Comparison of ENCODE assay signal across 25 cellular contexts in the genomic region with DNA sequence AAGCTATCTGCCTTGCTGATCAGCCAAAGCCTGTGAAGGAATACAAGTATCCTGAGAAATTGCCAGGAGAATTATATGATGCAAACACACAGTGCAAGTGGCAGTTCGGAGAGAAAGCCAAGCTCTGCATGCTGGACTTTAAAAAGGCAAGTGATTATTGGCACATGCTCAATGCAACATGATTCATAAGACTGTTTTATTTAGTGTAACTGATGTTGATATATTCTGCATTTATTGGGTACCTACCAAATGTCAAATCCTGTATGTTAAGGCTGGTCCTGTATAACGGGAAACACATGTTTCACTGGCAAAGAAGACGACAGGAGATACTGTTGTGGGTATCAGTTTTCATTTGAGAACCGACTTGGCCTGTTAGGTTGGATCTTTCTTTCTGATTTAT.
DNase-seq lines count a peak whose midpoint lies in the region; TF ChIP-seq lines count a peak whose summit lies in the region.
"Had no signal": no experiment of that assay in that cellular context is flagged by ENCODE, and none has a peak within 500 bp of the region (broad histone marks: within the 10 kb centered on the region; RNA-seq: fewer than 3 reads in every experiment).

No MANE protein-coding gene starts in this region.

- 56% methylated on average over 4 of the region's 4 CpGs for WGBS in hepatocyte (ENCODE audit: low lambda C conversion rate, missing lambda C conversion rate)

- H3K36me3 ChIP-seq in hepatocyte (replicated peaks; ENCODE audit: insufficient read depth, low read depth) (no peaks in the 10 kb centered on the region), WERI-Rb-1 (no peaks in the 10 kb centered on the region)
- H3K36me3 ChIP-seq: adrenal gland, left lung, right atrium auricular region, thoracic aorta had no signal

- intact Hi-C loops in head of caudate nucleus (cut with DNase I), result no loop called here

- TF ChIP-seq CTCF in LNCaP clone FGC (IDR thresholded peaks at IDR 0.05; ENCODE audit: control insufficient read depth, extremely low read depth, insufficient read depth), result no peak
- TF ChIP-seq CTCF in astrocyte of the spinal cord (IDR thresholded peaks at IDR 0.05; ENCODE audit: low read depth, low read length), result no peak
- no peak for TF ChIP-seq CTCF in hepatocyte (IDR thresholded peaks at IDR 0.05; ENCODE audit: poor library complexity)
- TF ChIP-seq CTCF in WERI-Rb-1 (IDR thresholded peaks at IDR 0.05; ENCODE audit: low read depth, low read length), result no peak

- H2AFZ ChIP-seq in hepatocyte, result no peak overlapping the region

- no peaks in the 10 kb centered on the region for H3K9me3 ChIP-seq in hepatocyte (ENCODE audit: low read depth)
- H3K9me3 ChIP-seq in WERI-Rb-1 (ENCODE audit: severe bottlenecking), result no peaks in the 10 kb centered on the region
- H3K9me3 ChIP-seq: adrenal gland, left lung, right atrium auricular region, thoracic aorta had no signal

- H3K27me3 ChIP-seq in hepatocyte, result no peaks in the 10 kb centered on the region
- peaks cover 82% of the 10 kb centered on the region for H3K27me3 ChIP-seq in WERI-Rb-1 (ENCODE audit: insufficient read depth, low read depth, severe bottlenecking)
- H3K27me3 ChIP-seq: adrenal gland, left lung, right atrium auricular region had no signal

- DNase-seq in LNCaP clone FGC (ENCODE audit: low read depth) (peak; percentile 95), astrocyte of the spinal cord (ENCODE audit: low read depth, low spot score) (peak; percentile 46), hepatocyte (ENCODE audit: low spot score) (peak; percentile 52), stromal cell of bone marrow (ENCODE audit: low read depth) (peak; percentile 21), WERI-Rb-1 (no peak), head of caudate nucleus (no peak), NCI-H1930 (lab: John Stamatoyannopoulos, UW) (no peak)
- DNase-seq: activated CD4-positive, alpha-beta T cell treated with anti-CD3 and anti-CD28 coated beads for 48 hours; activated naive CD4-positive, alpha-beta T cell treated with Interleukin-2 at 50 U/mL for 16 hours; activated T-cell treated with anti-CD3 and anti-CD28 coated beads, Interleukin-2, amount 50 U/mL, for 4 hours; adrenal gland; CD8-positive, alpha-beta T cell; DMS153; HFFc6; KG1; left lung; naive thymus-derived CD8-positive, alpha-beta T cell; NCI-H1694 treated with DMSO at 0.1 percent for 48 hours; NCI-H69; stimulated activated CD4-positive, alpha-beta T cell treated with anti-CD3 and anti-CD28 coated beads, Interleukin-4, amount 100 ng/mL, for 4 hours; stimulated activated naive CD4-positive, alpha-beta T cell treated with Interleukin-2 at 50 U/mL for 16 hours; T-helper 2 cell had no signal

- H4K20me1 ChIP-seq in hepatocyte (ENCODE audit: insufficient read depth, poor library complexity, severe bottlenecking), result no peaks in the 10 kb centered on the region

- no peaks in the 10 kb centered on the region for H3K79me2 ChIP-seq in hepatocyte

- H3K27ac ChIP-seq in hepatocyte (no peak overlapping the region), WERI-Rb-1 (no peak overlapping the region)
- H3K27ac ChIP-seq: adrenal gland, left lung, right atrium auricular region, SK-N-MC, thoracic aorta had no signal

- no peaks in the 10 kb centered on the region for H3K4me1 ChIP-seq in hepatocyte (ENCODE audit: insufficient read depth)
- H3K4me1 ChIP-seq: adrenal gland, left lung, right atrium auricular region had no signal

- in situ Hi-C loops in astrocyte of the spinal cord (cut with HindIII; ENCODE audit: low sequenced_read_pairs), result no loop called here

- H3K4me2 ChIP-seq in hepatocyte, result no peak overlapping the region

- H3K4me3 ChIP-seq in LNCaP clone FGC (ENCODE audit: low read depth, low read length) (no peak overlapping the region), astrocyte of the spinal cord (ENCODE audit: low read depth, low read length) (no peak overlapping the region), hepatocyte (no peak overlapping the region), WERI-Rb-1 (ENCODE audit: low read depth, low read length) (no peak overlapping the region)
- H3K4me3 ChIP-seq: adrenal gland, left lung, right atrium auricular region, SK-N-MC, thoracic aorta had no signal

- H3K9me2 ChIP-seq in hepatocyte (replicated peaks; ENCODE audit: insufficient read depth), result no peaks in the 10 kb centered on the region

Comparison
In these comparisons a context has a peak if more than half of its experiments do, and no peak if none do; other contexts are left out.
1. DNase-seq: peak in LNCaP clone FGC (single experiment), astrocyte of the spinal cord (single experiment), hepatocyte (single experiment) and stromal cell of bone marrow (single experiment); none in WERI-Rb-1 (single experiment), head of caudate nucleus (0 of 42) and NCI-H1930 (0 of 2).